Comparison of ENCODE assay signal across 9 cellular contexts in the genomic region with DNA sequence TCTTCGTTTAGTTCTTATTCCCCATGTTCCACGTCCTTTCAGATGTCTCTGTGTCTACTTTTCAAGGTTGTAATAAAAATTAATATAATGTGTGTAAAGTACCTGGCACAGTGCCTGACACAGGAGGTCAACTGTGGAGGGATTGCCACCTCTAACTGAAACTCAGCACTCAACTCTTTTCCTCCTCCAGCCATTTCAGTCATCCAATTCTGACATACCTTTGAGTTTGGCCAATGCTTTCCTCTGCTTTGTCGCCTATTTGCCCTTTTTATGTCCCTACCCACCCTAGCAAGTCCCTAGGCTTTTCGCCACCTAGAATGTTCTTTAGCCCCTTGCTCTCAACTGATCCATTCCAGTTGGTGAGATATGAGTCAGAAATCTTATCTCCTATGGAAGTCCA. TPM values are rescaled to one million over a fixed set of nuclear protein-coding genes. Genes with fewer than 3 reads are reported as not detected.
DNase-seq lines count a peak whose midpoint lies in the region; FAIRE-seq and TF ChIP-seq lines count a peak whose summit lies in the region.
"Had no signal": no experiment of that assay in that cellular context is flagged by ENCODE, and none has a peak within 500 bp of the region (broad histone marks: within the 10 kb centered on the region; RNA-seq: fewer than 3 reads in every experiment).

No MANE protein-coding gene starts in this region.

- H3K56ac ChIP-seq in H1 (replicated peaks; ENCODE audit: insufficient read length, low read depth, low read length) = no peak overlapping the region

- no peak overlapping the region for H3K14ac ChIP-seq in H1 (ENCODE audit: insufficient read length)

- no peak for TF ChIP-seq RAD21 in H1 (IDR thresholded peaks at IDR 0.05 in 1 of 2, conservative IDR thresholded peaks at IDR 0.05 in 1 of 2; ENCODE audit: low read depth in 2 of 2, low read length in 2 of 2)

- TF ChIP-seq CTCF in DOHH2 (IDR thresholded peaks at IDR 0.05; ENCODE audit: low read depth, low read length, poor library complexity, severe bottlenecking) (no peak), OCI-LY3 (IDR thresholded peaks at IDR 0.05; ENCODE audit: low read depth, low read length) (no peak), H1 (IDR thresholded peaks at IDR 0.05; ENCODE audit: control extremely low read depth in 1 of 3, insufficient read depth in 1 of 3, low read depth in 1 of 3, low read length in 3 of 3) (no peak), osteoblast (IDR thresholded peaks at IDR 0.05; ENCODE audit: extremely low read depth, low read depth, low read length) (no peak)

- no peaks in the 10 kb centered on the region for H3K9me2 ChIP-seq in DOHH2 (replicated peaks; ENCODE audit: control insufficient read depth, low read length)

- H4K8ac ChIP-seq in H1 (ENCODE audit: extremely low read depth, insufficient read depth, low read length) = no peak overlapping the region

- H2AK5ac ChIP-seq in H1 (ENCODE audit: low read depth, low read length) = no peak overlapping the region

- no peak overlapping the region for H2BK15ac ChIP-seq in H1 (ENCODE audit: low read length)

- no peak overlapping the region for H3K18ac ChIP-seq in H1 (ENCODE audit: extremely low read depth, low read length)

- CTCF ChIA-PET in H1 (lab: Charles Lee; ENCODE audit: partially characterized antibody) = interaction anchor here (0.6 to 1.1 kb wide), 2 partner anchors 123 to 203 kb away, joined by 3 to 4 read pairs; no protein-coding TSS in a partner anchor

- H3K9ac ChIP-seq in OCI-LY3 (ENCODE audit: low read length) = peak overlapping the region; percentile 96
- H3K9ac ChIP-seq in H1 (replicated peaks in 1 of 4; ENCODE audit: extremely low read depth in 1 of 4, low read depth in 3 of 4, low read length in 3 of 4) = peak overlapping the region in 2 of 4 experiments; percentile 16 to 32; a peak in 4 of 7 replicates

- H4K20me1 ChIP-seq in DOHH2 (ENCODE audit: control insufficient read depth, insufficient read depth, low read depth, low read length) (peaks cover 31% of the 10 kb centered on the region), OCI-LY3 (ENCODE audit: insufficient read depth, low read length) (peaks cover 22% of the 10 kb centered on the region), H1 (replicated peaks in 1 of 2; ENCODE audit: control insufficient read depth in 1 of 2, insufficient read depth in 2 of 2, low read length in 2 of 2) (peaks cover 9 to 23% of the 10 kb centered on the region in 2 experiments), osteoblast (ENCODE audit: insufficient read depth, low read length) (peaks cover 41% of the 10 kb centered on the region)

- H4K5ac ChIP-seq in H1 (ENCODE audit: insufficient read length, low read depth, low read length) = no peak overlapping the region

- no peak overlapping the region for H2BK5ac ChIP-seq in H1 (ENCODE audit: low read depth, low read length)

- peaks cover 28% of the 10 kb centered on the region for H3K4me1 ChIP-seq in DOHH2 (ENCODE audit: control insufficient read depth, low read length)
- H3K4me1 ChIP-seq in OCI-LY3 (ENCODE audit: low read length) = peaks cover 41% of the 10 kb centered on the region
- peaks cover 5 to 17% (median 6%) of the 10 kb centered on the region in 4 experiments for H3K4me1 ChIP-seq in H1 (replicated peaks in 1 of 4; ENCODE audit: control insufficient read depth in 3 of 4, insufficient read depth in 4 of 4, low read length in 3 of 4)
- H3K4me1 ChIP-seq in osteoblast (ENCODE audit: insufficient read depth, low read length) = peaks cover 41% of the 10 kb centered on the region

- H3K4me3 ChIP-seq in DOHH2 (ENCODE audit: low read length) (peak overlapping the region; percentile 89), OCI-LY3 (ENCODE audit: low read length) (peak overlapping the region; percentile 99), H1 (ENCODE audit: extremely low read depth in 1 of 4, insufficient read depth in 2 of 4, low read depth in 3 of 4, low read length in 4 of 4) (peak overlapping the region; percentile 70 to 97 (median 80); a peak in 7 of 8 replicates), osteoblast (ENCODE audit: insufficient read depth, low read length) (peak overlapping the region; percentile 76)

- WGBS in H1 (ENCODE audit: extremely low coverage in 1 of 2, insufficient coverage in 1 of 2, insufficient read length in 1 of 2, insufficient replicate concordance in 2 of 2, low coverage in 1 of 2, low lambda C conversion rate in 2 of 2, missing lambda C conversion rate in 1 of 2), 2 experiments = 73% methylated on average over 4 of the region's 4 CpGs; no CpG with 5 or more reads in 1 of the 2 experiments

- H3K79me1 ChIP-seq in H1 (ENCODE audit: low read depth, low read length) = peaks cover 21% of the 10 kb centered on the region

- no peak overlapping the region for H2BK12ac ChIP-seq in H1 (ENCODE audit: low read depth, low read length)

- H2AFZ ChIP-seq in OCI-LY3 (ENCODE audit: low read depth, low read length) = no peak overlapping the region
- H2AFZ ChIP-seq in H1 (ENCODE audit: low read length) = no peak overlapping the region
- H2AFZ ChIP-seq in osteoblast (ENCODE audit: low read length) = no peak overlapping the region

- H3K36me3 ChIP-seq in DOHH2 (ENCODE audit: control insufficient read depth, low read length) (peaks cover 55% of the 10 kb centered on the region), OCI-LY3 (replicated peaks; ENCODE audit: low read depth, low read length) (peaks cover 52% of the 10 kb centered on the region), H1 (ENCODE audit: control insufficient read depth in 2 of 4, insufficient read depth in 4 of 4, low read length in 3 of 4) (peaks cover 0 to 41% (median 21%) of the 10 kb centered on the region in 4 experiments; a peak in 7 of 8 replicates), osteoblast (ENCODE audit: insufficient read depth, low read length) (peaks cover 41% of the 10 kb centered on the region)

- no peak overlapping the region for H3K4ac ChIP-seq in H1 (replicated peaks; ENCODE audit: insufficient read length, low read depth, low read length)

- H3K4me2 ChIP-seq in DOHH2 (ENCODE audit: low read length) (peak overlapping the region; percentile 75), OCI-LY3 (ENCODE audit: low read length) (peak overlapping the region; percentile 95), H1 (ENCODE audit: insufficient read depth in 1 of 2, low read depth in 2 of 2, low read length in 2 of 2) (peak overlapping the region; percentile 81 to 88), osteoblast (ENCODE audit: insufficient read depth, low read length) (peak overlapping the region; percentile 89)

- H3K23me2 ChIP-seq in H1 (ENCODE audit: low read depth, low read length) = peaks cover 8% of the 10 kb centered on the region

- no peaks in the 10 kb centered on the region for H3F3A ChIP-seq in DOHH2 (ENCODE audit: control insufficient read depth, insufficient read depth)

- no peak overlapping the region for H4K91ac ChIP-seq in H1 (replicated peaks; ENCODE audit: insufficient read length, low read length)

- FAIRE-seq in H1 (lab: Jason Lieb, UNC) = no peak

- H3K27ac ChIP-seq in DOHH2 (ENCODE audit: low read depth, low read length) (peak overlapping the region; percentile 77; the same call in 1 of the 2 replicates), OCI-LY3 (ENCODE audit: low read length) (peak overlapping the region; percentile 86), H1 (ENCODE audit: low read depth, low read length) (no peak overlapping the region), osteoblast (ENCODE audit: low read depth, low read length) (peak overlapping the region; percentile 47)

- no peak for DNase-seq in H1 (ENCODE audit: low read depth in 1 of 2, low spot score in 2 of 2)
- no peak for DNase-seq in osteoblast (ENCODE audit: insufficient read length, low spot score, missing footprints)
- DNase-seq in glomerular visceral epithelial cell (ENCODE audit: extremely low spot score) = no peak
- no peak for DNase-seq in HK-2 (ENCODE audit: unreplicated experiment)
- no peak for DNase-seq in hypothalamus (lab: John Stamatoyannopoulos, UW)
- DNase-seq in ecto neural progenitor cell (ENCODE audit: low spot score) = no peak

- H3K9me3 ChIP-seq in DOHH2 (ENCODE audit: control insufficient read depth, insufficient read depth, low read length) = no peaks in the 10 kb centered on the region
- H3K9me3 ChIP-seq in OCI-LY3 (ENCODE audit: insufficient read depth, low read length) = no peaks in the 10 kb centered on the region
- H3K9me3 ChIP-seq in H1 (ENCODE audit: insufficient read depth in 2 of 2, low read depth in 1 of 2, low read length in 1 of 2) = no peaks in the 10 kb centered on the region
- H3K9me3 ChIP-seq in osteoblast (ENCODE audit: low read depth, low read length) = no peaks in the 10 kb centered on the region

- H3K27me3 ChIP-seq in DOHH2 (ENCODE audit: control insufficient read depth, low read length) = no peaks in the 10 kb centered on the region
- H3K27me3 ChIP-seq in OCI-LY3 (ENCODE audit: low read depth, low read length) = no peaks in the 10 kb centered on the region
- H3K27me3 ChIP-seq in H1 (replicated peaks in 1 of 4; ENCODE audit: control insufficient read depth in 3 of 4, extremely low read depth in 1 of 4, insufficient read depth in 3 of 4, low read length in 3 of 4) = no peaks in the 10 kb centered on the region
- no peaks in the 10 kb centered on the region for H3K27me3 ChIP-seq in osteoblast (ENCODE audit: insufficient read depth, low read length)

- H2BK120ac ChIP-seq in H1 (replicated peaks; ENCODE audit: low read depth, low read length) = no peak overlapping the region

- no peak for TF ChIP-seq EP300 in H1 (IDR thresholded peaks at IDR 0.05; ENCODE audit: borderline replicate concordance in 1 of 2, low read depth in 2 of 2, low read length in 2 of 2)

- POLR2A ChIA-PET in H1 (lab: Charles Lee; ENCODE audit: partially characterized antibody) = interaction anchor here (1.0 to 8.2 kb wide), 14 partner anchors 10 to 144 kb away, joined by 3 to 93 read pairs (median 8); partner anchors contain the start of genes ATP5MC1 and IGF2BP1

- TF ChIP-seq POLR2A in H1 (IDR thresholded peaks at IDR 0.05; ENCODE audit: control extremely low read depth in 1 of 2, low read depth in 2 of 2, low read length in 2 of 2) = no peak

- H2BK20ac ChIP-seq in H1 (ENCODE audit: low read length) = no peak overlapping the region

- peaks cover 80% of the 10 kb centered on the region for H3K79me2 ChIP-seq in DOHH2 (ENCODE audit: control insufficient read depth, low read length)
- H3K79me2 ChIP-seq in OCI-LY3 (ENCODE audit: low read length) = peaks cover 77% of the 10 kb centered on the region
- H3K79me2 ChIP-seq in H1 (ENCODE audit: control insufficient read depth in 1 of 2, insufficient read depth in 2 of 2, low read length in 2 of 2) = peaks cover 21 to 56% of the 10 kb centered on the region in 2 experiments
- peaks cover 69% of the 10 kb centered on the region for H3K79me2 ChIP-seq in osteoblast (ENCODE audit: insufficient read depth, low read length)

- no peak overlapping the region for H3K23ac ChIP-seq in H1 (ENCODE audit: insufficient read length)

RNA-seq across cellular contexts. Expression of gene UBE2Z, which starts 1.6 kb away (rescaled TPM):
- 75.3 and 75.9 TPM in 2 replicates for total RNA-seq in H1 (2021; fragmentation: NEBNext Ultra II Directional; extraction: Animal tissue kit (Norgen Biotek cat#: 25700))
- 73.4 and 76.4 TPM in 2 replicates for polyA plus RNA-seq in H1 (2011; rRNA removed)
- 82.1 TPM for polyA plus RNA-seq in H1 (2011; cell fraction: cytosol; rRNA removed)
- 74.8 TPM for polyA plus RNA-seq in H1 (2011; cell fraction: nucleus; rRNA removed)
- polyA plus RNA-seq in H1 (2012, experiment 1 of 2) = 58.5 to 64.1 TPM (median 60.6 TPM) in 4 replicates
- 68.7 TPM for polyA plus RNA-seq in H1 (2012, experiment 2 of 2)
- polyA plus RNA-seq in H1 (2013, experiment 1 of 2) = 49.0 TPM
- 48.4 TPM for polyA plus RNA-seq in H1 (2013, experiment 2 of 2)
- polyA minus RNA-seq in H1 (2011; rRNA and poly(A)+ RNA removed) = 94.4 and 101 TPM in 2 replicates
- polyA minus RNA-seq in H1 (2011; cell fraction: cytosol; rRNA and poly(A)+ RNA removed) = 47.7 TPM
- 63.5 TPM for polyA minus RNA-seq in H1 (2011; cell fraction: nucleus; rRNA and poly(A)+ RNA removed)
- total RNA-seq in osteoblast = 91.3 and 98.8 TPM in 2 replicates

RNA-seq across cellular contexts. Expression of gene ATP5MC1, which starts 17.2 kb away (rescaled TPM):
- 117 and 129 TPM in 2 replicates for total RNA-seq in H1 (2021; fragmentation: NEBNext Ultra II Directional; extraction: Animal tissue kit (Norgen Biotek cat#: 25700))
- 629 and 1,042 TPM in 2 replicates for polyA plus RNA-seq in H1 (2011; rRNA removed)
- polyA plus RNA-seq in H1 (2011; cell fraction: cytosol; rRNA removed) = 426 TPM
- polyA plus RNA-seq in H1 (2011; cell fraction: nucleus; rRNA removed) = 307 TPM
- 227 to 317 TPM (median 267 TPM) in 4 replicates for polyA plus RNA-seq in H1 (2012, experiment 1 of 2)
- 355 TPM for polyA plus RNA-seq in H1 (2012, experiment 2 of 2)
- 278 TPM for polyA plus RNA-seq in H1 (2013, experiment 1 of 2)
- polyA plus RNA-seq in H1 (2013, experiment 2 of 2) = 273 TPM
- polyA minus RNA-seq in H1 (2011; rRNA and poly(A)+ RNA removed) = 73.1 and 99.2 TPM in 2 replicates
- polyA minus RNA-seq in H1 (2011; cell fraction: cytosol; rRNA and poly(A)+ RNA removed) = 28.3 TPM
- polyA minus RNA-seq in H1 (2011; cell fraction: nucleus; rRNA and poly(A)+ RNA removed) = 62.3 TPM
- 17.4 and 21.7 TPM in 2 replicates for total RNA-seq in osteoblast

RNA-seq across cellular contexts. Expression of gene SNF8, which starts 34.8 kb away (rescaled TPM):
- total RNA-seq in H1 (2021; fragmentation: NEBNext Ultra II Directional; extraction: Animal tissue kit (Norgen Biotek cat#: 25700)) = 130 and 133 TPM in 2 replicates
- 132 and 134 TPM in 2 replicates for polyA plus RNA-seq in H1 (2011; rRNA removed)
- 155 TPM for polyA plus RNA-seq in H1 (2011; cell fraction: cytosol; rRNA removed)
- 87.7 TPM for polyA plus RNA-seq in H1 (2011; cell fraction: nucleus; rRNA removed)
- 148 to 187 TPM (median 180 TPM) in 4 replicates for polyA plus RNA-seq in H1 (2012, experiment 1 of 2)
- 75.0 TPM for polyA plus RNA-seq in H1 (2012, experiment 2 of 2)
- 96.7 TPM for polyA plus RNA-seq in H1 (2013, experiment 1 of 2)
- polyA plus RNA-seq in H1 (2013, experiment 2 of 2) = 108 TPM
- polyA minus RNA-seq in H1 (2011; rRNA and poly(A)+ RNA removed) = 83.1 and 86.2 TPM in 2 replicates
- 56.1 TPM for polyA minus RNA-seq in H1 (2011; cell fraction: cytosol; rRNA and poly(A)+ RNA removed)
- 38.1 TPM for polyA minus RNA-seq in H1 (2011; cell fraction: nucleus; rRNA and poly(A)+ RNA removed)
- 63.7 and 72.5 TPM in 2 replicates for total RNA-seq in osteoblast

RNA-seq across cellular contexts. Expression of gene GIP, which starts 58.6 kb away (rescaled TPM):
- not detected in 2 replicates for total RNA-seq in H1 (2021; fragmentation: NEBNext Ultra II Directional; extraction: Animal tissue kit (Norgen Biotek cat#: 25700))
- polyA plus RNA-seq in H1 (2011; rRNA removed) = 0.14 and 0.16 TPM in 2 replicates
- not detected for polyA plus RNA-seq in H1 (2011; cell fraction: cytosol; rRNA removed)
- not detected for polyA plus RNA-seq in H1 (2011; cell fraction: nucleus; rRNA removed)
- 0.29 to 0.34 TPM in 2 of 4 replicates, not detected in the others for polyA plus RNA-seq in H1 (2012, experiment 1 of 2)
- not detected for polyA plus RNA-seq in H1 (2012, experiment 2 of 2)
- polyA plus RNA-seq in H1 (2013, experiment 1 of 2) = 0.39 TPM
- 0.66 TPM for polyA plus RNA-seq in H1 (2013, experiment 2 of 2)
- 0.39 TPM in 1 of 2 replicates, not detected in the other for polyA minus RNA-seq in H1 (2011; rRNA and poly(A)+ RNA removed)
- polyA minus RNA-seq in H1 (2011; cell fraction: cytosol; rRNA and poly(A)+ RNA removed) = not detected
- polyA minus RNA-seq in H1 (2011; cell fraction: nucleus; rRNA and poly(A)+ RNA removed) = not detected
- total RNA-seq in osteoblast = not detected in 2 replicates
- total RNA-seq: RPMI7951 had no signal
